ENCODE assay signal across 25 cellular contexts in the genomic region with DNA sequence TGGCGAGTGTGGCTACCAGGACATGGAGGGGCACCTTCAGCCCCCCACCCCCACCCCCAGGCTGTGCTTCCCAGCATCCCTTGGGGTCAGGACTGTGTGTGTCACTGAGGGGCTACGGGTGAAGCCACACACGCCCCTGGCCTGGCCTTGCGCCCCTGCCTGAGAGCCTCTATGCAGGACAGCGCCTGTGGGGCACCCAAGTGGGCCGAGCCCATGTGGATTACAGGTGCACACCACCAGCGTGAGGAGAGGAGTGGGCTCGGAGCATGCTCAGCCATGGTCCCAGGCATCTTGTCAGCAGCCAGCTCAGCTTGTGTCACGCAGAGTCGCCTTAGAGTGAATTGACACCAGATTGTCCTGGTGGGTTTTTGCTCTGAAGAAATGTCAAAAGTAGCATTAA.
"Had no signal": no experiment of that assay in that cellular context is flagged by ENCODE, and none has a peak within 500 bp of the region (broad histone marks: within the 10 kb centered on the region; RNA-seq: fewer than 3 reads in every experiment).

No MANE protein-coding gene starts in this region.

- H3K9me3 ChIP-seq: lower lobe of right lung, ovary, right atrium auricular region, right lobe of liver, testis, thyroid gland, transverse colon, vagina had no signal

- H3K27ac Mint-ChIP-seq: nephron; progenitor cell of endocrine pancreas; stimulated activated naive B cell treated with anti-CD40 and anti-IgM and Interleukin-4, amounts not matched to agents 10 μg/mL and 1 μg/mL and 100 μg/mL, for 72 hours had no signal

- H3K4me1 Mint-ChIP-seq: neural crest cell; stimulated activated naive B cell treated with anti-CD40 and anti-IgM and Interleukin-4, amounts not matched to agents 10 μg/mL and 1 μg/mL and 100 μg/mL, for 72 hours had no signal

- H3K4me2 ChIP-seq: smooth muscle cell had no signal

- H3K27me3 ChIP-seq: ovary, right atrium auricular region, right lobe of liver, stomach, testis, thyroid gland, transverse colon, vagina had no signal

- H3K9me3 Mint-ChIP-seq: naive thymus-derived CD8-positive, alpha-beta T cell; neural crest cell had no signal

- H3K36me3 ChIP-seq: ovary, right atrium auricular region, transverse colon, vagina had no signal

- FAIRE-seq: keratinocyte had no signal

- H3K4me1 ChIP-seq: lower lobe of right lung, right atrium auricular region, right lobe of liver, stomach, testis, thyroid gland, transverse colon, vagina had no signal

- DNase-seq: hippocampal formation; kidney glomerular epithelial cell; left cardiac atrium; lower lobe of right lung; mammary epithelial cell; mesenchymal stem cell; naive thymus-derived CD8-positive, alpha-beta T cell; ovary; right lobe of liver; stimulated activated CD4-positive, alpha-beta T cell treated with anti-CD3 and anti-CD28 coated beads, Interleukin-15, amount 100 ng/mL, for 24 hours; stimulated activated CD4-positive, alpha-beta T cell treated with anti-CD3 and anti-CD28 coated beads, Interleukin-2, amount 100 ng/mL, for 24 hours; stimulated activated CD4-positive, alpha-beta T cell treated with anti-CD3 and anti-CD28 coated beads, Interleukin-4, amount 100 ng/mL, for 1 hour; stimulated activated naive B cell treated with anti-CD40 and anti-IgM and Interleukin-4, amounts not matched to agents 10 μg/mL and 1 μg/mL and 100 μg/mL, for 72 hours; stimulated activated naive CD8-positive, alpha-beta T cell treated with anti-CD3 and anti-CD28 coated beads, Interleukin-15, Interleukin-2, amounts not matched to agents 100 U/mL and 50 U/mL, for 24 hours; stomach; testis; thyroid gland; transverse colon had no signal

- H3K4me3 ChIP-seq: lower lobe of right lung, ovary, right atrium auricular region, right lobe of liver, smooth muscle cell, stomach, testis, thyroid gland, transverse colon, vagina had no signal

- H3K27ac ChIP-seq: lower lobe of right lung, ovary, right atrium auricular region, right lobe of liver, stomach, testis, thyroid gland, transverse colon, vagina had no signal

- H3K27me3 Mint-ChIP-seq: naive thymus-derived CD8-positive, alpha-beta T cell; progenitor cell of endocrine pancreas; stimulated activated naive B cell treated with anti-CD40 and anti-IgM and Interleukin-4, amounts not matched to agents 10 μg/mL and 1 μg/mL and 100 μg/mL, for 72 hours had no signal

- H3K4me3 Mint-ChIP-seq: naive thymus-derived CD8-positive, alpha-beta T cell; nephron; neural crest cell; stimulated activated naive B cell treated with anti-CD40 and anti-IgM and Interleukin-4, amounts not matched to agents 10 μg/mL and 1 μg/mL and 100 μg/mL, for 72 hours had no signal
